In genomic region chr16:77618011-77618410, GRCh38 we compare ENCODE assay signal across 19 cellular contexts.
DNase-seq lines count a peak whose midpoint lies in the region; ATAC-seq and TF ChIP-seq lines count a peak whose summit lies in the region.
"Had no signal": no experiment of that assay in that cellular context is flagged by ENCODE, and none has a peak within 500 bp of the region (broad histone marks: within the 10 kb centered on the region; RNA-seq: fewer than 3 reads in every experiment).

No MANE protein-coding gene starts in this region.

- H3K36me3 ChIP-seq in MG63 = no peaks in the 10 kb centered on the region

- no peaks in the 10 kb centered on the region for H3K9me3 ChIP-seq in MG63

- DNase-seq in A172 (ENCODE audit: low spot score) = peak; percentile 53
- peak; percentile 74 for DNase-seq in HT1080 (ENCODE audit: low read depth)
- peak; percentile 5 for DNase-seq in astrocyte of the spinal cord (ENCODE audit: low read depth, low spot score)
- DNase-seq in iris pigment epithelial cell (ENCODE audit: low read depth) = peak; percentile 42
- no peak for DNase-seq in AG08395 (ENCODE audit: low spot score)
- no peak for DNase-seq in MG63
- DNase-seq: CD4-positive, alpha-beta memory T cell; DMS79 treated with DMSO at 0.1 percent for 48 hours; GF-D8; HFFc6; KG1; MM.1S; NCI-H1105; NCI-H1694 treated with DMSO at 0.1 percent for 48 hours; NCI-H446 treated with DMSO at 0.1 percent for 48 hours; NCI-H774; SIG-M5 had no signal

- H3K27me3 ChIP-seq in MG63 = no peaks in the 10 kb centered on the region

- TF ChIP-seq CTCF in astrocyte of the spinal cord (IDR thresholded peaks at IDR 0.05; ENCODE audit: low read depth, low read length) = no peak

- no peak for ATAC-seq in GM18505 (IDR thresholded peaks at IDR 0.05; ENCODE audit: unreplicated experiment)
- ATAC-seq: GM23338 had no signal

- H3K4me3 ChIP-seq in astrocyte of the spinal cord (ENCODE audit: low read depth, low read length) = no peak overlapping the region
- no peak overlapping the region for H3K4me3 ChIP-seq in MG63
- H3K4me3 ChIP-seq: GM23338 had no signal

- no peak for TF ChIP-seq POLR2A in GM18505 (IDR thresholded peaks at IDR 0.05; ENCODE audit: borderline replicate concordance, extremely low read depth, insufficient read depth, insufficient read length)

- in situ Hi-C loops in astrocyte of the spinal cord (cut with HindIII; ENCODE audit: low sequenced_read_pairs) = no loop called here

Comparison
In these comparisons a context has a peak if more than half of its experiments do, and no peak if none do; other contexts are left out.
1. DNase-seq: peak in A172 (single experiment), HT1080 (single experiment), astrocyte of the spinal cord (single experiment) and iris pigment epithelial cell (single experiment); none in AG08395 (single experiment) and MG63 (single experiment).